ENCODE assay signal across 15 cellular contexts in the genomic region with DNA sequence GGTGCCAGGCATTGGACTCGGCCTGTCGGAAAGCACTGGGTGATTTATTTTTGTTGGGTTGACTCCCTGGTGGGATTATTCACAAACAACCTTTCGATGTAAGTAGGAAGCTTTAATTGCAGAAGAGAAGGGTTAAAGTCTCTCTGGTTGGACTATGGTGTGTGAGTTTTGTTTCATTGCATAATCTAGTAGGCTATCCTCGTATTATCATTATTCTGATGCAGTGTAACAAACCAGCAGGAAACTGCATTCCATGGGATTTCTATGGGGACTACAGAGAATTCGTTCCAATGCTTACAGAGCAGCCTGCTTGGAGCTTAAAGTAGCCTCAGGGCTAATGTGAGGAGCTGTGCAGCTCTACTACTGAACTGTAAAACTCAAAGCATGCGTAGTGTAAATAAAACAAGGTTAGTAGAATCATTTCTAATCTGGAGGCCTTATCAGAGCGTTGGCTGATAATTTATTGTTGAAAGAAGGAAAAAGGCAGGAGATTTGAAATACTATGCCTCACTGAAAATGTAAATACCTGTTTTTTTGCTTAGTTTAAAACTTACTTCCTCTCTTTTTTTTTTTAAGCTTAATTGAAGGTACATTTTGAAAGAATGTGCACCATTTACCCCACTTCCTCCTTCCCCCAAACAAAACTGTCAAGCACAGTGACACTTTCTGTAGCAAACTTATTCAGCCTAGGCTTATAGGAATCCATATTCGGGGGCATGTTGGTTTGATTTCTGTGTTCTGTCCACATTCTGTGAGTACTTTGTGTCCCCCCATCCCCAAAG.
DNase-seq lines count a peak whose midpoint lies in the region; ATAC-seq and TF ChIP-seq lines count a peak whose summit lies in the region.
"Had no signal": no experiment of that assay in that cellular context is flagged by ENCODE, and none has a peak within 500 bp of the region (broad histone marks: within the 10 kb centered on the region; RNA-seq: fewer than 3 reads in every experiment).

No MANE protein-coding gene starts in this region.

- H3K27me3 Mint-ChIP-seq in Caco-2 (ENCODE audit: insufficient read depth, unreplicated experiment): peaks cover 2% of the 10 kb centered on the region

- H3K36me3 Mint-ChIP-seq in Caco-2 (ENCODE audit: insufficient read depth, unreplicated experiment): no peaks in the 10 kb centered on the region

- peak overlapping the region; percentile 19 for H3K18ac ChIP-seq in mesendoderm (ENCODE audit: low read length)

- H2BK15ac ChIP-seq in mesendoderm (replicated peaks; ENCODE audit: low read depth): no peak overlapping the region

- H3K4me1 Mint-ChIP-seq in Caco-2 (ENCODE audit: low read depth, unreplicated experiment): no peaks in the 10 kb centered on the region
- H3K4me1 Mint-ChIP-seq: H9 had no signal

- no peak overlapping the region for H3K56ac ChIP-seq in mesendoderm (ENCODE audit: low read length)

- DNase-seq in Caco-2 (peak; percentile 71 to 79), NCI-H146 treated with DMSO at 0.1 percent for 48 hours (lab: John Stamatoyannopoulos, UW; ENCODE audit: unreplicated experiment) (peak; percentile 35), cerebellar cortex (ENCODE audit: low spot score) (peak; percentile 15), mesendoderm (peak; percentile 68), NCI-H2029 treated with DMSO at 0.1 percent for 48 hours (lab: John Stamatoyannopoulos, UW) (no peak), occipital lobe (lab: John Stamatoyannopoulos, UW) (no peak)
- no peak for DNase-seq in stimulated activated naive CD8-positive, alpha-beta T cell treated with anti-CD3 and anti-CD28 coated beads, Interleukin-15, Interleukin-2, amounts not matched to agents 100 U/mL and 50 U/mL, for 24 hours
- DNase-seq: H9; kidney glomerular epithelial cell; NCI-H774; stimulated activated CD4-positive, alpha-beta T cell treated with anti-CD3 and anti-CD28 coated beads, Interleukin-2, amount 100 ng/mL, for 48 hours had no signal

- no peaks in the 10 kb centered on the region for H3K9me3 ChIP-seq in Caco-2
- H3K9me3 ChIP-seq: neutrophil had no signal

- intact Hi-C loops in Caco-2 (cut with micrococcal nuclease; ENCODE audit: unreplicated experiment): loop anchor here (1.0 kb wide), 2 partner anchors 11 to 47 kb away; no protein-coding TSS in a partner anchor

- H3K4me2 ChIP-seq in mesendoderm (ENCODE audit: low read length): no peak overlapping the region
- H3K4me2 ChIP-seq: KMS-11 had no signal

- no peaks in the 10 kb centered on the region for H3K36me3 ChIP-seq in Caco-2 (ENCODE audit: control insufficient read depth, insufficient read depth, low read length)
- no peaks in the 10 kb centered on the region for H3K36me3 ChIP-seq in mesendoderm (ENCODE audit: control insufficient read depth, insufficient read depth, low read length)
- H3K36me3 ChIP-seq: neutrophil had no signal

- H3K9ac ChIP-seq in mesendoderm (ENCODE audit: low read length): no peak overlapping the region
- H3K9ac ChIP-seq: KMS-11 had no signal

- peaks cover 13% of the 10 kb centered on the region for H3K4me1 ChIP-seq in Caco-2
- peaks cover 7% of the 10 kb centered on the region for H3K4me1 ChIP-seq in mesendoderm (ENCODE audit: control insufficient read depth, low read depth, low read length)

- no peak overlapping the region for H2BK120ac ChIP-seq in mesendoderm (ENCODE audit: low read depth, low read length)

- no peaks in the 10 kb centered on the region for H3K9me3 Mint-ChIP-seq in Caco-2 (ENCODE audit: unreplicated experiment)
- H3K9me3 Mint-ChIP-seq: H9 had no signal

- H2AK5ac ChIP-seq in mesendoderm (ENCODE audit: low read length): no peak overlapping the region

- H3K4ac ChIP-seq in mesendoderm (ENCODE audit: low read depth, low read length): no peak overlapping the region

- no peak overlapping the region for H3K27ac Mint-ChIP-seq in Caco-2 (ENCODE audit: unreplicated experiment)
- H3K27ac Mint-ChIP-seq: H9 had no signal

- no peaks in the 10 kb centered on the region for H3K79me1 ChIP-seq in mesendoderm (ENCODE audit: low read length)

- H2BK5ac ChIP-seq in mesendoderm (ENCODE audit: low read length): no peak overlapping the region

- CTCF ChIA-PET in Caco-2 (lab: Charles Lee): no interaction called here

- TF ChIP-seq CTCF in Caco-2 (IDR thresholded peaks at IDR 0.05; ENCODE audit: insufficient read depth in 1 of 2, low read depth in 1 of 2, low read length in 1 of 2, severe bottlenecking in 1 of 2, unreplicated experiment in 1 of 2): no peak

- no peak overlapping the region for H3K4me3 ChIP-seq in Caco-2 (ENCODE audit: low read depth, low read length)
- no peak overlapping the region for H3K4me3 ChIP-seq in mesendoderm (ENCODE audit: low read length)

- no TSS peak for BruUV-seq in Caco-2 (replicated peaks; lab: Mats Ljungman, UMichigan)

- POLR2A ChIA-PET in Caco-2 (lab: Charles Lee): interaction anchor here (0.7 kb wide), 1 partner anchor 357 kb away, joined by 4 read pairs; no protein-coding TSS in a partner anchor

- WGBS in mesendoderm (ENCODE audit: extremely low coverage, insufficient coverage, low lambda C conversion rate): no CpG with 5 or more reads among the region's 8 CpGs

- H3K27ac ChIP-seq in mesendoderm (ENCODE audit: low read depth, low read length): no peak overlapping the region
- H3K27ac ChIP-seq: KMS-11, neutrophil had no signal

- H3K4me3 Mint-ChIP-seq in Caco-2 (ENCODE audit: unreplicated experiment): no peak overlapping the region
- H3K4me3 Mint-ChIP-seq: H9 had no signal

- no peaks in the 10 kb centered on the region for H3K27me3 ChIP-seq in Caco-2 (replicated peaks; ENCODE audit: control insufficient read depth, insufficient read depth, low read length)
- H3K27me3 ChIP-seq in mesendoderm (ENCODE audit: insufficient read depth, low read length, poor library complexity): no peaks in the 10 kb centered on the region
- H3K27me3 ChIP-seq: neutrophil had no signal

- H3K79me2 ChIP-seq in mesendoderm (ENCODE audit: control insufficient read depth, insufficient read depth, low read length): no peaks in the 10 kb centered on the region

- H3K23ac ChIP-seq in mesendoderm (ENCODE audit: low read length): no peak overlapping the region

- no peak overlapping the region for H4K8ac ChIP-seq in mesendoderm (ENCODE audit: low read depth, low read length)

- no peak overlapping the region for H4K5ac ChIP-seq in mesendoderm (ENCODE audit: low read length)

- ATAC-seq in HG02885 (IDR thresholded peaks at IDR 0.05; ENCODE audit: poor library complexity, unreplicated experiment): no peak
- ATAC-seq in stimulated activated naive CD8-positive, alpha-beta T cell treated with anti-CD3 and anti-CD28 coated beads, Interleukin-15, Interleukin-2, amounts not matched to agents 100 U/mL and 50 U/mL, for 24 hours: no peak
- ATAC-seq: esophagus mucosa had no signal

Comparison
In these comparisons a context has a peak if more than half of its experiments do, and no peak if none do; other contexts are left out.
1. DNase-seq: peak in Caco-2 (2 of 2), NCI-H146 treated with DMSO at 0.1 percent for 48 hours (single experiment), cerebellar cortex (single experiment) and mesendoderm (single experiment); none in NCI-H2029 treated with DMSO at 0.1 percent for 48 hours (single experiment), occipital lobe (single experiment) and stimulated activated naive CD8-positive, alpha-beta T cell treated with anti-CD3 and anti-CD28 coated beads, Interleukin-15, Interleukin-2, amounts not matched to agents 100 U/mL and 50 U/mL, for 24 hours (single experiment).